8 cellular contexts compared by ENCODE assay signal in genomic region chr1:173714441-173714758, GRCh38. TPM values are rescaled to one million over a fixed set of nuclear protein-coding genes. Genes with fewer than 3 reads are reported as not detected.
DNase-seq lines count a peak whose midpoint lies in the region; ATAC-seq, FAIRE-seq and TF ChIP-seq lines count a peak whose summit lies in the region.

No MANE protein-coding gene starts in this region.

- H3K36me3 ChIP-seq in ectodermal cell (ENCODE audit: control insufficient read depth, insufficient read depth, low read length): no peaks in the 10 kb centered on the region

- TF ChIP-seq CTCF in CD14-positive monocyte (IDR thresholded peaks at IDR 0.05) (no peak), NB4 (IDR thresholded peaks at IDR 0.05; ENCODE audit: low read depth, low read length) (no peak), neural crest cell (conservative IDR thresholded peaks at IDR 0.05) (no peak)

- H3K27ac Mint-ChIP-seq in CD14-positive monocyte: peak overlapping the region; percentile 90 to 97 (median 96)
- peak overlapping the region; percentile 19 for H3K27ac Mint-ChIP-seq in neural crest cell (ENCODE audit: unreplicated experiment)

- H3K4me1 Mint-ChIP-seq in CD14-positive monocyte (peaks cover 18% of the 10 kb centered on the region), neural crest cell (peaks cover 20% of the 10 kb centered on the region)

- H3K36me3 Mint-ChIP-seq in CD14-positive monocyte: peaks cover 4 to 17% of the 10 kb centered on the region in 2 donors
- peaks cover 3% of the 10 kb centered on the region for H3K36me3 Mint-ChIP-seq in neural crest cell (ENCODE audit: low read depth)

- peak overlapping the region; percentile 93 for H3K4me3 ChIP-seq in NB4 (ENCODE audit: low read depth, low read length)
- peak overlapping the region; percentile 88 for H3K4me3 ChIP-seq in ectodermal cell (ENCODE audit: insufficient read depth, low read depth, low read length)

- no peak for TF ChIP-seq POLR2A in NB4 (IDR thresholded peaks at IDR 0.05; ENCODE audit: extremely low read depth, insufficient read length)

- no peak for ATAC-seq in HG03175 (IDR thresholded peaks at IDR 0.05; ENCODE audit: unreplicated experiment)

- FAIRE-seq in frontal cortex (lab: Jason Lieb, UNC): no peak

- H3K9me3 Mint-ChIP-seq in CD14-positive monocyte: peaks cover 0 to 11% (median 2%) of the 10 kb centered on the region in 7 donors
- no peaks in the 10 kb centered on the region for H3K9me3 Mint-ChIP-seq in neural crest cell

- H3K27me3 Mint-ChIP-seq in CD14-positive monocyte (ENCODE audit: low read depth in 3 of 3) (peaks cover 7 to 19% (median 16%) of the 10 kb centered on the region in 3 donors), neural crest cell (ENCODE audit: low read depth) (peaks cover 43% of the 10 kb centered on the region)

- peaks cover 41% of the 10 kb centered on the region for H3K27me3 ChIP-seq in ectodermal cell (ENCODE audit: control insufficient read depth, insufficient read depth, low read length, poor library complexity, severe bottlenecking)

- intact Hi-C loops in CD14-positive monocyte (cut with micrococcal nuclease) (loop anchor here in 1 of 2 donors (10.0 kb wide), 1 partner anchor 280 kb away; no protein-coding TSS in a partner anchor), posterior cingulate gyrus (cut with DNase I) (loop anchor here (5.0 kb wide), 2 partner anchors 108 to 282 kb away; partner anchors contain the start of genes CENPL and DARS2)

- DNase-seq in CD14-positive monocyte (ENCODE audit: low spot score): no peak
- DNase-seq in NB4 (ENCODE audit: low read depth): no peak
- no peak for DNase-seq in neural crest cell (ENCODE audit: low read depth, low spot score)
- DNase-seq in posterior cingulate gyrus: no peak
- no peak for DNase-seq in globus pallidus (ENCODE audit: low spot score)
- DNase-seq in frontal cortex (ENCODE audit: low spot score in 2 of 2): no peak

- H3K4me1 ChIP-seq in ectodermal cell (ENCODE audit: control insufficient read depth, insufficient read depth, low read length): no peaks in the 10 kb centered on the region

- 65 to 68% methylated on average over 3 of the region's 3 CpGs for WGBS in ectodermal cell, 2 experiments

- H3K27ac ChIP-seq in ectodermal cell (ENCODE audit: insufficient read depth, low read depth, low read length, poor library complexity, severe bottlenecking): no peak overlapping the region

- peak overlapping the region; percentile 94 to 99 for H3K4me3 Mint-ChIP-seq in CD14-positive monocyte
- peak overlapping the region; percentile 94 for H3K4me3 Mint-ChIP-seq in neural crest cell

- H3K9me3 ChIP-seq in ectodermal cell (ENCODE audit: control insufficient read depth, low read length): no peaks in the 10 kb centered on the region

RNA-seq across cellular contexts. Expression of gene KLHL20, which starts 0.4 kb away (rescaled TPM):
- 1 to 10 TPM; 6.5 to 8.2 TPM for polyA plus RNA-seq in CD14-positive monocyte
- polyA plus RNA-seq in ectodermal cell (2013, experiment 1 of 4): 20.1 TPM
- 18.7 TPM for polyA plus RNA-seq in ectodermal cell (2013, experiment 2 of 4)
- 14.7 TPM for polyA plus RNA-seq in ectodermal cell (2013, experiment 3 of 4)
- polyA plus RNA-seq in ectodermal cell (2013, experiment 4 of 4): 15.2 TPM
- total RNA-seq in neural crest cell (21.5 and 21.9 TPM in 2 replicates), frontal cortex (31.0 TPM)

RNA-seq across cellular contexts. Expression of gene ANKRD45, which starts 44.7 kb away (rescaled TPM):
- not detected for polyA plus RNA-seq in CD14-positive monocyte
- 6.2 TPM for polyA plus RNA-seq in ectodermal cell (2013, experiment 1 of 4)
- 6.6 TPM for polyA plus RNA-seq in ectodermal cell (2013, experiment 2 of 4)
- 3.8 TPM for polyA plus RNA-seq in ectodermal cell (2013, experiment 3 of 4)
- polyA plus RNA-seq in ectodermal cell (2013, experiment 4 of 4): 4.5 TPM
- 2.7 and 3.2 TPM in 2 replicates for total RNA-seq in neural crest cell
- 14.7 TPM for total RNA-seq in frontal cortex
